In the genomic region with DNA sequence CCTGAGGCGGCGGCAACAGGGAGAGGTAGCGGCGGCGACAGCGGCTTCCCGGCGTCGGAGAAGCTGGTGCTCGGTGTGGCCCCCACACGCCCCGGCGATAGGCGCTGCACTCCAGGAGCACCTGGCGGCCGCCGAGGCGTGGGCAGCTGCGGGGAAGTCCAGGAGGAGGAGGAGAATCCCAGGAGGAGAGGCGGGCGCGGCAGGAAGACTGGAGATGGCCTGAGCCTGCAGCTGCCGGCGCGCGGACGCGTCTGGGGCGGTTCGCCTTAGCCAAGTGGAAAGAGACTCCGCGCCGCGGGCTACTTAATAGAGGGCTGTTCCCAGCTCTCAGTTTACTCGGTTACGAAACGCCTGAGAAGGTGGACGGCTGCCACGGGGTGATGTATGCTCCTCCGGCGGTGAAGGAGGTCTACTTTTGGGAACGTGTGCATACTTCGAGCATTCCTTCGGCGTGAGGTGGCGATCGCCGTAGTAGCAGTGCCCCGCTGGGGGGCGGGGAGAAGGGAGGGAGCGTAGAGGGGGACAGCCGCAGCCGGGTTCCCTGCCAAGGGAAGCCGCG, we compare ENCODE assay signal across 9 cellular contexts. TPM values are rescaled to one million over a fixed set of nuclear protein-coding genes. Genes with fewer than 3 reads are reported as not detected.
DNase-seq lines count a peak whose midpoint lies in the region; ATAC-seq, FAIRE-seq and TF ChIP-seq lines count a peak whose summit lies in the region.
"Had no signal": no experiment of that assay in that cellular context is flagged by ENCODE, and none has a peak within 500 bp of the region (broad histone marks: within the 10 kb centered on the region; RNA-seq: fewer than 3 reads in every experiment).

Gene COL12A1 (minus strand): TSS at position 278 of the 559 bp plus-strand sequence. CDS start 3,261 bp downstream, outside the sequence.

- TF ChIP-seq EP300 in A549 (IDR thresholded peaks at IDR 0.05), result no peak

- TF ChIP-seq RAD21 in A549 (conservative IDR thresholded peaks at IDR 0.05 in 1 of 2, IDR thresholded peaks at IDR 0.05 in 1 of 2), result no peak; a peak in 1 of 5 replicates

- no peak for TF ChIP-seq CTCF in A549 (IDR thresholded peaks at IDR 0.05)
- TF ChIP-seq CTCF in left lung (IDR thresholded peaks at IDR 0.05), result no peak

- no peak for TF ChIP-seq POLR2A in A549 (IDR thresholded peaks at IDR 0.05; ENCODE audit: low read length)

- H3K4me1 ChIP-seq in A549 (peaks cover 8% of the 10 kb centered on the region; the same call in 2 of the 3 replicates), left lung (peaks cover 15 to 51% of the 10 kb centered on the region in 2 donors)

- CTCF ChIA-PET in A549 (lab: Yijun Ruan, JAX), result interaction anchor here (0.7 to 10.4 kb wide), 9 partner anchors 14 to 1473 kb away, joined by 4 to 84 read pairs (median 5); no protein-coding TSS in a partner anchor

- H3K36me3 ChIP-seq in left lung, result no peaks in the 10 kb centered on the region
- H3K36me3 ChIP-seq: neutrophil had no signal

- H3K9me3 ChIP-seq in A549 (no peaks in the 10 kb centered on the region), left lung (no peaks in the 10 kb centered on the region)
- H3K9me3 ChIP-seq: neutrophil had no signal

- H3K27me3 ChIP-seq in left lung, result peaks cover 23 to 83% of the 10 kb centered on the region in 2 donors

- no peak for FAIRE-seq in A549 (lab: Jason Lieb, UNC)

- H3K27ac ChIP-seq in A549 (peak within 1 kb of the TSS; percentile 60 to 83), left lung (peak within 1 kb of the TSS; percentile 56 to 84)
- H3K27ac ChIP-seq: neutrophil had no signal

- POLR2A ChIA-PET in A549 (lab: Yijun Ruan, JAX), result interaction anchor here (1.7 to 2.0 kb wide), 2 partner anchors 797 to 1113 kb away, joined by 3 to 4 read pairs; no protein-coding TSS in a partner anchor

- peak; percentile 55 to 72 for DNase-seq in A549 (ENCODE audit: low read depth in 1 of 2, low spot score in 1 of 2)
- peak; percentile 22 to 48 for DNase-seq in SHP77 (lab: John Stamatoyannopoulos, UW)
- DNase-seq in dermis blood vessel endothelial cell, result peak; percentile 64
- peak; percentile 93 to 94 for DNase-seq in left lung
- DNase-seq in stimulated activated naive CD8-positive, alpha-beta T cell treated with anti-CD3 and anti-CD28 coated beads, Interleukin-15, Interleukin-2, amounts not matched to agents 100 U/mL and 50 U/mL, for 24 hours, result peak; percentile 29
- no peak for DNase-seq in NCI-H1436 treated with DMSO at 0.1 percent for 48 hours (lab: John Stamatoyannopoulos, UW)

- peak within 1 kb of the TSS; percentile 96 for H3K4me2 ChIP-seq in A549

- intact Hi-C loops in left lung (cut with DNase I), result loop anchor here in 1 of 2 donors (10.0 kb wide), 2 partner anchors 791 to 1471 kb away; no protein-coding TSS in a partner anchor

- WGBS in A549 (ENCODE audit: missing lambda C conversion rate), result 1% methylated on average over 13 of the region's 55 CpGs

- ATAC-seq in A549 (peak; percentile 72 to 77), left lung (peak; percentile 81), GM19324 (IDR thresholded peaks at IDR 0.05; ENCODE audit: low FRiP score, unreplicated experiment) (no peak)
- no peak for ATAC-seq in stimulated activated naive CD8-positive, alpha-beta T cell treated with anti-CD3 and anti-CD28 coated beads, Interleukin-15, Interleukin-2, amounts not matched to agents 100 U/mL and 50 U/mL, for 24 hours

- H3K4me3 ChIP-seq in A549 (peak within 1 kb of the TSS; percentile 56), GM08714 (ENCODE audit: low read length) (peak within 1 kb of the TSS; percentile 30; the same call in 1 of the 2 replicates), left lung (peak within 1 kb of the TSS; percentile 47 to 48)

TF ChIP-seq in A549, 52 proteins besides CTCF, POLR2A, EP300 and RAD21:
- peak; percentile 24; the same call in 1 of the 2 replicates for TF ChIP-seq JUNB (IDR thresholded peaks at IDR 0.05)
- TF ChIP-seq FOSL2 (IDR thresholded peaks at IDR 0.05), result peak; percentile 7; the same call in 1 of the 2 replicates
- no peak for TF ChIP-seq FOSL2 (CRISPR knock-in tag; IDR thresholded peaks at IDR 0.05)
- TF ChIP-seq, protein P1, sequence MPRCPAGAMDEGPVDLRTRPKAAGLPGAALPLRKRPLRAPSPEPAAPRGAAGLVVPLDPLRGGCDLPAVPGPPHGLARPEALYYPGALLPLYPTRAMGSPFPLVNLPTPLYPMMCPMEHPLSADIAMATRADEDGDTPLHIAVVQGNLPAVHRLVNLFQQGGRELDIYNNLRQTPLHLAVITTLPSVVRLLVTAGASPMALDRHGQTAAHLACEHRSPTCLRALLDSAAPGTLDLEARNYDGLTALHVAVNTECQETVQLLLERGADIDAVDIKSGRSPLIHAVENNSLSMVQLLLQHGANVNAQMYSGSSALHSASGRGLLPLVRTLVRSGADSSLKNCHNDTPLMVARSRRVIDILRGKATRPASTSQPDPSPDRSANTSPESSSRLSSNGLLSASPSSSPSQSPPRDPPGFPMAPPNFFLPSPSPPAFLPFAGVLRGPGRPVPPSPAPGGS (IDR thresholded peaks at IDR 0.05), result peak; percentile 31; the same call in 1 of the 3 replicates
- peak; percentile 44 to 49; a peak in 2 of 4 replicates for TF ChIP-seq CEBPB (IDR thresholded peaks at IDR 0.05)
- TF ChIP-seq SREBF2 (IDR thresholded peaks at IDR 0.05), result no peak
- peak in 1 of 2 experiments; percentile 35; a peak in 1 of 5 replicates for TF ChIP-seq JUN (IDR thresholded peaks at IDR 0.05)
TF ChIP-seq in A549: peak in this region for 5.

RNA-seq across cellular contexts. Expression of gene COL12A1, which starts in this region (rescaled TPM):
- polyA plus RNA-seq in A549 (2011; rRNA removed) (11.2 and 11.8 TPM in 2 replicates), A549 (2017; fragmentation: RNase III; extraction: RNeasy Plus Mini Kit Qiagen cat#74134 plus additional on column Dnase treatment) (5.6 to 7.5 TPM (median 6.3 TPM) in 3 replicates)
- polyA plus RNA-seq in A549 (2012; cell fraction: cytosol; rRNA removed), result 1.5 and 1.6 TPM in 2 replicates
- 3.8 and 4.6 TPM in 2 replicates for polyA plus RNA-seq in A549 (2012; cell fraction: nucleus; rRNA removed)
- 30.5 and 39.4 TPM in 2 replicates for polyA minus RNA-seq in A549 (2011; rRNA and poly(A)+ RNA removed)
- total RNA-seq in dermis blood vessel endothelial cell (3.7 and 6.9 TPM in 2 replicates), left lung (10 to 100 TPM; 26.5 to 74.3 TPM)

Comparison
In these comparisons a context has a peak if more than half of its experiments do, and no peak if none do; other contexts are left out.
1. ATAC-seq: peak in A549 (2 of 2) and left lung (single experiment); none in stimulated activated naive CD8-positive, alpha-beta T cell treated with anti-CD3 and anti-CD28 coated beads, Interleukin-15, Interleukin-2, amounts not matched to agents 100 U/mL and 50 U/mL, for 24 hours (single experiment) and GM19324 (single experiment).
2. Peak in every context shown above with its lines, with median percentiles within 50 percentile points of each other: H3K4me3 ChIP-seq.